Comparison of ENCODE assay signal across 1 cellular context in the genomic region with DNA sequence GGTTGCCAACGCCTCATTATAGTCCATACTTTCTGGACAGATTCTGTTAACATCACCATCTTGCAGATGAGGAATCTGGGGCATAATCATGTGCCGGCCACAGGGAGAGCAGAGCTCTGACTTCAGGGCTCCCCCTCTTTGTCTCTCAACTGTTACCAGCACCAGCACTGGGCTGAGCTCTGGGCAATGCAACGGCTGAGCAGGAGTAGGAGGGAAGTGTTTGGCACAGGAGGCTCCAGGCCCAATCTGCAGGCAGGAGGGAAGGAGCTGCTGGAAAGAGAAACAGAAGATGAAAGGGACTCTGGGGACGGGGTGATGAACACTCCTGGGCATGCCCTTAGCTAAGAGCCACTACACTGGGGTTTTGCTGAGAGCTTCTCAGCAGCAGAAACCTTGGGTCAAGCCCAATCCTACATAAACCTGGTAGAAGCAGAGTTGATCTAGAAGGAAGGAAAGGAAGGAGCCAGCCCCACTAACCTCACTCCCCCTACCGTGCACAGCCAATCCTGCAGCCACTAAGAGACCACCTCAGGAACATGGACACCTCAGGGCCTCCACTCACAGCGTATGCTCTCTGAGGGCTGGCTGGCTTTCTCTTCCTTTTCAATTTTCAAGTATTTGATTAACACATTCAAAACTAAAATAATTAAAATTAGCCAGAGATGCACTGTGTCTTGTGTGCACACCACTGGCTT.
TF ChIP-seq lines count a peak whose summit lies in the region.

No MANE protein-coding gene starts in this region.

TF ChIP-seq in HepG2, 621 proteins besides CTCF, POLR2A, EP300 and RAD21 (continued from another document):
- TF ChIP-seq TBX3 (IDR thresholded peaks at IDR 0.05; ENCODE audit: borderline replicate concordance) (no peak), ZNF432 (CRISPR knock-in tag; IDR thresholded peaks at IDR 0.05; ENCODE audit: borderline replicate concordance) (no peak), BRD4 (CRISPR knock-in tag; IDR thresholded peaks at IDR 0.05) (no peak), MYNN (CRISPR knock-in tag; IDR thresholded peaks at IDR 0.05; ENCODE audit: low read depth) (no peak), ZNF30 (CRISPR knock-in tag; IDR thresholded peaks at IDR 0.05) (no peak), DNMT3B (CRISPR knock-in tag; conservative IDR thresholded peaks at IDR 0.05) (no peak), HIVEP1 (CRISPR knock-in tag; IDR thresholded peaks at IDR 0.05) (no peak), ZNF619 (CRISPR knock-in tag; IDR thresholded peaks at IDR 0.05) (no peak), NAIF1 (CRISPR knock-in tag; IDR thresholded peaks at IDR 0.05; ENCODE audit: borderline replicate concordance) (no peak), TBL1XR1 (IDR thresholded peaks at IDR 0.05; ENCODE audit: borderline replicate concordance, low read length, partially characterized antibody) (no peak), ARNT (IDR thresholded peaks at IDR 0.05) (no peak), TARDBP (CRISPR knock-in tag; IDR thresholded peaks at IDR 0.05) (no peak), MEIS1 (CRISPR knock-in tag; IDR thresholded peaks at IDR 0.05; ENCODE audit: borderline replicate concordance) (no peak), SIX1 (CRISPR knock-in tag; IDR thresholded peaks at IDR 0.05; ENCODE audit: borderline replicate concordance) (no peak)
- TF ChIP-seq, protein P1, sequence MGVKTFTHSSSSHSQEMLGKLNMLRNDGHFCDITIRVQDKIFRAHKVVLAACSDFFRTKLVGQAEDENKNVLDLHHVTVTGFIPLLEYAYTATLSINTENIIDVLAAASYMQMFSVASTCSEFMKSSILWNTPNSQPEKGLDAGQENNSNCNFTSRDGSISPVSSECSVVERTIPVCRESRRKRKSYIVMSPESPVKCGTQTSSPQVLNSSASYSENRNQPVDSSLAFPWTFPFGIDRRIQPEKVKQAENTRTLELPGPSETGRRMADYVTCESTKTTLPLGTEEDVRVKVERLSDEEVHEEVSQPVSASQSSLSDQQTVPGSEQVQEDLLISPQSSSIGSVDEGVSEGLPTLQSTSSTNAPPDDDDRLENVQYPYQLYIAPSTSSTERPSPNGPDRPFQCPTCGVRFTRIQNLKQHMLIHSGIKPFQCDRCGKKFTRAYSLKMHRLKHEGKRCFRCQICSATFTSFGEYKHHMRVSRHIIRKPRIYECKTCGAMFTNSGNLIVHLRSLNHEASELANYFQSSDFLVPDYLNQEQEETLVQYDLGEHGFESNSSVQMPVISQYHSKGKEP (CRISPR knock-in tag; IDR thresholded peaks at IDR 0.05) = no peak
- TF ChIP-seq, protein P2, sequence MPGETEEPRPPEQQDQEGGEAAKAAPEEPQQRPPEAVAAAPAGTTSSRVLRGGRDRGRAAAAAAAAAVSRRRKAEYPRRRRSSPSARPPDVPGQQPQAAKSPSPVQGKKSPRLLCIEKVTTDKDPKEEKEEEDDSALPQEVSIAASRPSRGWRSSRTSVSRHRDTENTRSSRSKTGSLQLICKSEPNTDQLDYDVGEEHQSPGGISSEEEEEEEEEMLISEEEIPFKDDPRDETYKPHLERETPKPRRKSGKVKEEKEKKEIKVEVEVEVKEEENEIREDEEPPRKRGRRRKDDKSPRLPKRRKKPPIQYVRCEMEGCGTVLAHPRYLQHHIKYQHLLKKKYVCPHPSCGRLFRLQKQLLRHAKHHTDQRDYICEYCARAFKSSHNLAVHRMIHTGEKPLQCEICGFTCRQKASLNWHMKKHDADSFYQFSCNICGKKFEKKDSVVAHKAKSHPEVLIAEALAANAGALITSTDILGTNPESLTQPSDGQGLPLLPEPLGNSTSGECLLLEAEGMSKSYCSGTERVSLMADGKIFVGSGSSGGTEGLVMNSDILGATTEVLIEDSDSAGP (CRISPR knock-in tag; IDR thresholded peaks at IDR 0.05; ENCODE audit: borderline replicate concordance) = no peak
- TF ChIP-seq, protein P3, sequence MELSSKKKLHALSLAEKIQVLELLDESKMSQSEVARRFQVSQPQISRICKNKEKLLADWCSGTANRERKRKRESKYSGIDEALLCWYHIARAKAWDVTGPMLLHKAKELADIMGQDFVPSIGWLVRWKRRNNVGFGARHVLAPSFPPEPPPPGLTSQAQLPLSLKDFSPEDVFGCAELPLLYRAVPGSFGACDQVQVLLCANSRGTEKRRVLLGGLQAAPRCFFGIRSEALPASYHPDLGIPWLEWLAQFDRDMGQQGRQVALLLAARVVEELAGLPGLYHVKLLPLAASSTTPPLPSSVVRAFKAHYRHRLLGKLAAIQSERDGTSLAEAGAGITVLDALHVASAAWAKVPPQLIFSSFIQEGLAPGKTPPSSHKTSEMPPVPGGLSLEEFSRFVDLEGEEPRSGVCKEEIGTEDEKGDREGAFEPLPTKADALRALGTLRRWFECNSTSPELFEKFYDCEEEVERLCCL (CRISPR knock-in tag; IDR thresholded peaks at IDR 0.05; ENCODE audit: borderline replicate concordance) = no peak
- TF ChIP-seq, protein P4, sequence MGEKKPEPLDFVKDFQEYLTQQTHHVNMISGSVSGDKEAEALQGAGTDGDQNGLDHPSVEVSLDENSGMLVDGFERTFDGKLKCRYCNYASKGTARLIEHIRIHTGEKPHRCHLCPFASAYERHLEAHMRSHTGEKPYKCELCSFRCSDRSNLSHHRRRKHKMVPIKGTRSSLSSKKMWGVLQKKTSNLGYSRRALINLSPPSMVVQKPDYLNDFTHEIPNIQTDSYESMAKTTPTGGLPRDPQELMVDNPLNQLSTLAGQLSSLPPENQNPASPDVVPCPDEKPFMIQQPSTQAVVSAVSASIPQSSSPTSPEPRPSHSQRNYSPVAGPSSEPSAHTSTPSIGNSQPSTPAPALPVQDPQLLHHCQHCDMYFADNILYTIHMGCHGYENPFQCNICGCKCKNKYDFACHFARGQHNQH (CRISPR knock-in tag; IDR thresholded peaks at IDR 0.05) = no peak
TF ChIP-seq in HepG2: peak in this region for 0.
